Comparison of ENCODE assay signal across 11 cellular contexts in the genomic region with DNA sequence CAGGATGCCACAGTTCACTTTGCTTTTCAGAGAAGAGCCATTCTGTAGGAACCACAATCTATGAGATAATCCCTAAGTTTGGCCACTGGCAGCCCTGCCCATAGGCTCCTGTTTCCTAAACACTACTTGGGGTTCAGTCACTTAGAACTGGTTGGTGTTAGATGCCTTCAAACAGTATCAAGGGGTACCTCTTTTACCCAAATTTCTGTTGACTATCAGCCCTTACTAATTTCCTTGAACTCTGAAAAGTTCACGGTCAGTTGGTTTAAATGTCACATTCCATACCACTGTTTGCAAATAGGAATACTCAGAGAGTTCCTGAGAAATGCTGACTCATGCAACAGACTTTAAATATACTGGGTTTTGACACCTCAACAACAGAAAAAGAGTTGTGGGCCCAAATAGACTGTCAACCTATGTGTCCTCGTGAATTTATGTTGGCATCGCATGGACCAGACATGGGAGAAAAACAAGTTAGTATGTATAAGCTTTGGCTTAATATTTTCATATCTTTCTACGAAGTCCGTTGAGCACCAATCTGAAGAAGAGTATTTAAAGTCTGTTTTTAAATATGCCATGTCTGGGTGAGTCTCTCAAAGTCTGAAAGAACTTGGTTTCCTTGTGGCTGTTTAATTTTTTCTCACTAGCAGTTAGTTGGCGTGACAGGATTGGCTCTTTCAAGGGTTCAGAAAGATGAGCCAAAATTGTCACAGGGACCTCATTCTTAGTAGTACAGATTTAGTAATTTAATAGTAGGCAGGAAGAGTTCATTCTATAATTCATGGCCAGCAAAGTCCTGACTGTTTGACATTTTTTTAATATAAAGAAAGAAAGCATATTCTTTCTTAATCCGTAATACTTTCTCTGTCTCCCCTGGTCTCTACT. TPM values are rescaled to one million over a fixed set of nuclear protein-coding genes. Genes with fewer than 3 reads are reported as not detected.
DNase-seq lines count a peak whose midpoint lies in the region; ATAC-seq and TF ChIP-seq lines count a peak whose summit lies in the region.
"Had no signal": no experiment of that assay in that cellular context is flagged by ENCODE, and none has a peak within 500 bp of the region (broad histone marks: within the 10 kb centered on the region; RNA-seq: fewer than 3 reads in every experiment).

No MANE protein-coding gene starts in this region.

- no peak overlapping the region for H3K18ac ChIP-seq in mesenchymal stem cell (ENCODE audit: low read depth in 1 of 2, low read length in 2 of 2)

- peak overlapping the region; percentile 50 for H4K8ac ChIP-seq in mesenchymal stem cell (ENCODE audit: low read length)

- H3K79me1 ChIP-seq in mesenchymal stem cell (replicated peaks; ENCODE audit: low read length, poor library complexity, severe bottlenecking) = peaks cover 3% of the 10 kb centered on the region

- H3K27me3 ChIP-seq in MG63 (no peaks in the 10 kb centered on the region), mesenchymal stem cell (ENCODE audit: control insufficient read depth in 1 of 2, insufficient read depth in 1 of 2, low read length in 2 of 2) (no peaks in the 10 kb centered on the region), tibial artery (no peaks in the 10 kb centered on the region)

- TF ChIP-seq CTCF in choroid plexus epithelial cell (conservative IDR thresholded peaks at IDR 0.05; ENCODE audit: low read depth, low read length) (no peak), tibial artery (IDR thresholded peaks at IDR 0.05) (no peak)

- H2AK5ac ChIP-seq in mesenchymal stem cell (ENCODE audit: low read length, severe bottlenecking) = no peak overlapping the region

- H2BK15ac ChIP-seq in mesenchymal stem cell (ENCODE audit: low read depth, poor library complexity, severe bottlenecking) = no peak overlapping the region

- H2AFZ ChIP-seq in mesenchymal stem cell (ENCODE audit: low read depth, low read length) = no peak overlapping the region

- H2BK12ac ChIP-seq in mesenchymal stem cell (ENCODE audit: low read length in 2 of 2) = peak overlapping the region in 1 of 2 experiments; percentile 11

- peak overlapping the region; percentile 51 for H3K27ac ChIP-seq in mesenchymal stem cell (ENCODE audit: low read length, poor library complexity, severe bottlenecking)
- no peak overlapping the region for H3K27ac ChIP-seq in tibial artery

- DNase-seq in AG08395 (ENCODE audit: low spot score) (peak; percentile 37), MG63 (peak; percentile 36), choroid plexus epithelial cell (ENCODE audit: low read depth) (peak; percentile 69), mesenchymal stem cell (peak; percentile 53), tibial artery (no peak), NCI-H2081 (lab: John Stamatoyannopoulos, UW) (no peak), NCI-H1048 (lab: John Stamatoyannopoulos, UW) (no peak)
- DNase-seq: glutamatergic neuron, NCI-H2107 had no signal

- H3K23ac ChIP-seq in mesenchymal stem cell (ENCODE audit: low read length in 2 of 2) = no peak overlapping the region

- H3K36me3 ChIP-seq in MG63 (peaks cover 6% of the 10 kb centered on the region), mesenchymal stem cell (ENCODE audit: control insufficient read depth in 1 of 2, insufficient read depth in 2 of 2, low read depth in 1 of 2, low read length in 2 of 2) (peaks cover 0 to 10% of the 10 kb centered on the region in 2 experiments), tibial artery (peaks cover 4 to 7% (median 5%) of the 10 kb centered on the region in 3 donors)

- intact Hi-C loops in tibial artery (cut with DNase I; ENCODE audit: low total_unique reads) = no loop called here

- no peak overlapping the region for H3K4ac ChIP-seq in mesenchymal stem cell (ENCODE audit: low read depth in 1 of 2, low read length in 2 of 2)

- WGBS in mesenchymal stem cell = 73% methylated on average over 7 of the region's 7 CpGs

- H3K9ac ChIP-seq in mesenchymal stem cell (ENCODE audit: low read length) = no peak overlapping the region

- no peak overlapping the region for H4K91ac ChIP-seq in mesenchymal stem cell (ENCODE audit: low read length)

- H2BK120ac ChIP-seq in mesenchymal stem cell (ENCODE audit: low read depth, low read length) = no peak overlapping the region

- no peak overlapping the region for H3K14ac ChIP-seq in mesenchymal stem cell (ENCODE audit: low read length in 2 of 2)

- H2BK5ac ChIP-seq in mesenchymal stem cell (ENCODE audit: low read depth, low read length, poor library complexity, severe bottlenecking) = no peak overlapping the region

- H3K4me3 ChIP-seq in MG63 = no peak overlapping the region
- H3K4me3 ChIP-seq in choroid plexus epithelial cell (ENCODE audit: low read depth, low read length) = no peak overlapping the region
- no peak overlapping the region for H3K4me3 ChIP-seq in mesenchymal stem cell (ENCODE audit: insufficient read depth in 1 of 2, low read depth in 1 of 2, low read length in 2 of 2)
- no peak overlapping the region for H3K4me3 ChIP-seq in tibial artery

- H3K4me1 ChIP-seq in mesenchymal stem cell (ENCODE audit: control insufficient read depth, insufficient read depth, low read depth, low read length) = peaks cover 3% of the 10 kb centered on the region
- no peaks in the 10 kb centered on the region for H3K4me1 ChIP-seq in tibial artery

- no peak overlapping the region for H3K4me2 ChIP-seq in mesenchymal stem cell (ENCODE audit: low read length, poor library complexity, severe bottlenecking)

- ATAC-seq in HG03354 (IDR thresholded peaks at IDR 0.05; ENCODE audit: poor library complexity, severe bottlenecking, unreplicated experiment) = no peak
- ATAC-seq: Panc1 had no signal

- H3K9me3 ChIP-seq in MG63 (no peaks in the 10 kb centered on the region), mesenchymal stem cell (ENCODE audit: control insufficient read depth, low read length) (no peaks in the 10 kb centered on the region), tibial artery (no peaks in the 10 kb centered on the region)

RNA-seq across cellular contexts. Expression of a gene that starts 56.5 kb away (rescaled TPM):
- total RNA-seq in MG63 (2014; rRNA removed; shearing (Covaris generic); ENCODE audit: low replicate concordance) = 1.1 and 1.4 TPM in 2 replicates
- 15.3 TPM for polyA plus RNA-seq in mesenchymal stem cell (2013, experiment 1 of 2)
- 15.0 TPM for polyA plus RNA-seq in mesenchymal stem cell (2013, experiment 2 of 2)

Comparison
In these comparisons a context has a peak if more than half of its experiments do, and no peak if none do; other contexts are left out.
1. DNase-seq: peak in AG08395 (single experiment), MG63 (single experiment), choroid plexus epithelial cell (single experiment) and mesenchymal stem cell (single experiment); none in tibial artery (0 of 2), NCI-H2081 (0 of 2) and NCI-H1048 (single experiment).